1 cellular context compared by ENCODE assay signal in the genomic region with DNA sequence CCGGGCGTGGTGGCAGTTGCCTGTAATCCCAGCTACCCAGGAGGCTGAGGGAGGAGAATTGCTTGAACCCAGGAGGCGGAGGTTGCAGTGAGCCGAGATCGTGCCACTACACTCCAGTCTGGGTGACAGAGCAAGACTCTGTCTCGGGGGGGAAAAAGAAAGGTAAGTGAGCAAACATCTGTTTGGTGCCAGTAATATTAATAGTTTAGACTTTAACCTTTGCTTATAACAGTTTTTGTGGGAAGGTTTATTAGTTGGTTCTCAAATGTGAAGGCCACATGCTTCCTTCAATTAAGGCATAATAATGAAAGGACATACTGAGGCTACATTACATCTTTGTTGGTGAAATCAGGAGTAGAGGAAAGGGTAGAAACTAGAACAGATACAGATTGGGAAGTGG.
A peak's percentile ranks its signal among the peaks of the same experiment; 100 is the strongest.
TF ChIP-seq lines count a peak whose summit lies in the region.

No MANE protein-coding gene starts in this region.

TF ChIP-seq in GM12878, 131 proteins besides CTCF, POLR2A, EP300 and RAD21:
- TF ChIP-seq MLLT1 (IDR thresholded peaks at IDR 0.05): 0 out of 2 replicates have a peak, but pooled peaks have one; percentile 31
- 0 out of 2 replicates have a peak, but pooled peaks have one; percentile 7 for TF ChIP-seq MTA2 (IDR thresholded peaks at IDR 0.05; ENCODE audit: low read depth)
